Comparison of ENCODE assay signal across 14 cellular contexts in genomic region chr3:71030748-71031147, GRCh38.
DNase-seq lines count a peak whose midpoint lies in the region; ATAC-seq and TF ChIP-seq lines count a peak whose summit lies in the region.
"Had no signal": no experiment of that assay in that cellular context is flagged by ENCODE, and none has a peak within 500 bp of the region (broad histone marks: within the 10 kb centered on the region; RNA-seq: fewer than 3 reads in every experiment).

No MANE protein-coding gene starts in this region.

- H3K4me1 Mint-ChIP-seq in activated naive CD4-positive, alpha-beta T cell treated with anti-CD3 and anti-CD28 coated beads for 36 hours (ENCODE audit: low read depth): peaks cover 83% of the 10 kb centered on the region
- H3K4me1 Mint-ChIP-seq in activated naive CD4-positive, alpha-beta T cell treated with anti-CD3 and anti-CD28 coated beads, Interleukin-2, amount 10 ng/mL, durations not matched to agents 7 days and 5 days: peaks cover 57% of the 10 kb centered on the region
- peaks cover 41% of the 10 kb centered on the region for H3K4me1 Mint-ChIP-seq in T-helper 2 cell treated with Interferon-gamma antibody and Interleukin-4, amounts not matched to agents 5 μg/mL and 100 μg/mL, for 36 hours (ENCODE audit: low read depth)
- H3K4me1 Mint-ChIP-seq in stimulated activated naive CD8-positive, alpha-beta T cell treated with anti-CD3 and anti-CD28 coated beads, Interleukin-15, Interleukin-2, amounts not matched to agents 100 ng/mL and 50 ng/mL, for 24 hours (ENCODE audit: low read depth): peaks cover 92% of the 10 kb centered on the region

- H3K27ac Mint-ChIP-seq in activated naive CD4-positive, alpha-beta T cell treated with anti-CD3 and anti-CD28 coated beads for 36 hours: peak overlapping the region; percentile 80
- no peak overlapping the region for H3K27ac Mint-ChIP-seq in activated naive CD4-positive, alpha-beta T cell treated with anti-CD3 and anti-CD28 coated beads, Interleukin-2, amount 10 ng/mL, durations not matched to agents 7 days and 5 days
- H3K27ac Mint-ChIP-seq in T-helper 2 cell treated with Interferon-gamma antibody and Interleukin-4, amounts not matched to agents 5 μg/mL and 100 μg/mL, for 36 hours: peak overlapping the region; percentile 51
- peak overlapping the region; percentile 91 for H3K27ac Mint-ChIP-seq in stimulated activated naive CD8-positive, alpha-beta T cell treated with anti-CD3 and anti-CD28 coated beads, Interleukin-15, Interleukin-2, amounts not matched to agents 100 ng/mL and 50 ng/mL, for 24 hours
- H3K27ac Mint-ChIP-seq: activated CD8-positive, alpha-beta memory T cell treated with anti-CD3 and anti-CD28 coated beads, Interleukin-2, amount 10 ng/mL, durations not matched to agents 7 days and 5 days had no signal

- no peak overlapping the region for H3K4me3 Mint-ChIP-seq in activated naive CD4-positive, alpha-beta T cell treated with anti-CD3 and anti-CD28 coated beads for 36 hours
- H3K4me3 Mint-ChIP-seq in activated naive CD4-positive, alpha-beta T cell treated with anti-CD3 and anti-CD28 coated beads, Interleukin-2, amount 10 ng/mL, durations not matched to agents 7 days and 5 days: no peak overlapping the region
- H3K4me3 Mint-ChIP-seq in T-helper 2 cell treated with Interferon-gamma antibody and Interleukin-4, amounts not matched to agents 5 μg/mL and 100 μg/mL, for 36 hours: no peak overlapping the region
- peak overlapping the region; percentile 42 for H3K4me3 Mint-ChIP-seq in stimulated activated naive CD8-positive, alpha-beta T cell treated with anti-CD3 and anti-CD28 coated beads, Interleukin-15, Interleukin-2, amounts not matched to agents 100 ng/mL and 50 ng/mL, for 24 hours
- H3K4me3 Mint-ChIP-seq: activated CD8-positive, alpha-beta memory T cell treated with anti-CD3 and anti-CD28 coated beads, Interleukin-2, amount 10 ng/mL, durations not matched to agents 7 days and 5 days had no signal

- no peaks in the 10 kb centered on the region for H3K9me2 ChIP-seq in hepatocyte (replicated peaks; ENCODE audit: insufficient read depth)

- H3K4me2 ChIP-seq in hepatocyte: no peak overlapping the region

- H3K9me3 Mint-ChIP-seq in activated naive CD4-positive, alpha-beta T cell treated with anti-CD3 and anti-CD28 coated beads for 36 hours: no peaks in the 10 kb centered on the region
- no peaks in the 10 kb centered on the region for H3K9me3 Mint-ChIP-seq in activated naive CD4-positive, alpha-beta T cell treated with anti-CD3 and anti-CD28 coated beads, Interleukin-2, amount 10 ng/mL, durations not matched to agents 7 days and 5 days
- H3K9me3 Mint-ChIP-seq in T-helper 2 cell treated with Interferon-gamma antibody and Interleukin-4, amounts not matched to agents 5 μg/mL and 100 μg/mL, for 36 hours: no peaks in the 10 kb centered on the region
- H3K9me3 Mint-ChIP-seq in stimulated activated naive CD8-positive, alpha-beta T cell treated with anti-CD3 and anti-CD28 coated beads, Interleukin-15, Interleukin-2, amounts not matched to agents 100 ng/mL and 50 ng/mL, for 24 hours: no peaks in the 10 kb centered on the region

- no peaks in the 10 kb centered on the region for H3K9me3 ChIP-seq in hepatocyte (ENCODE audit: low read depth)

- H4K20me1 ChIP-seq in hepatocyte (ENCODE audit: insufficient read depth, poor library complexity, severe bottlenecking): peaks cover 6% of the 10 kb centered on the region

- peaks cover 86% of the 10 kb centered on the region for H3K79me2 ChIP-seq in hepatocyte

- H2AFZ ChIP-seq in hepatocyte: no peak overlapping the region

- CTCF ChIA-PET in activated naive CD4-positive, alpha-beta T cell treated with anti-CD3 and anti-CD28 coated beads for 36 hours (lab: Charles Lee): no interaction called here
- CTCF ChIA-PET in activated naive CD4-positive, alpha-beta T cell treated with anti-CD3 and anti-CD28 coated beads, Interleukin-2, amount 10 ng/mL, durations not matched to agents 7 days and 5 days (lab: Charles Lee): no interaction called here

- no peaks in the 10 kb centered on the region for H3K27me3 Mint-ChIP-seq in activated naive CD4-positive, alpha-beta T cell treated with anti-CD3 and anti-CD28 coated beads for 36 hours (ENCODE audit: low read depth)
- H3K27me3 Mint-ChIP-seq in activated naive CD4-positive, alpha-beta T cell treated with anti-CD3 and anti-CD28 coated beads, Interleukin-2, amount 10 ng/mL, durations not matched to agents 7 days and 5 days: no peaks in the 10 kb centered on the region
- H3K27me3 Mint-ChIP-seq in T-helper 2 cell treated with Interferon-gamma antibody and Interleukin-4, amounts not matched to agents 5 μg/mL and 100 μg/mL, for 36 hours (ENCODE audit: low read depth): no peaks in the 10 kb centered on the region
- H3K27me3 Mint-ChIP-seq in stimulated activated naive CD8-positive, alpha-beta T cell treated with anti-CD3 and anti-CD28 coated beads, Interleukin-15, Interleukin-2, amounts not matched to agents 100 ng/mL and 50 ng/mL, for 24 hours: no peaks in the 10 kb centered on the region
- H3K27me3 Mint-ChIP-seq: activated CD8-positive, alpha-beta memory T cell treated with anti-CD3 and anti-CD28 coated beads, Interleukin-2, amount 10 ng/mL, durations not matched to agents 7 days and 5 days had no signal

- peaks cover 38% of the 10 kb centered on the region for H3K36me3 Mint-ChIP-seq in activated naive CD4-positive, alpha-beta T cell treated with anti-CD3 and anti-CD28 coated beads for 36 hours (ENCODE audit: low read depth)
- peaks cover 66% of the 10 kb centered on the region for H3K36me3 Mint-ChIP-seq in activated naive CD4-positive, alpha-beta T cell treated with anti-CD3 and anti-CD28 coated beads, Interleukin-2, amount 10 ng/mL, durations not matched to agents 7 days and 5 days
- H3K36me3 Mint-ChIP-seq in T-helper 2 cell treated with Interferon-gamma antibody and Interleukin-4, amounts not matched to agents 5 μg/mL and 100 μg/mL, for 36 hours (ENCODE audit: low read depth): peaks cover 55% of the 10 kb centered on the region
- peaks cover 85% of the 10 kb centered on the region for H3K36me3 Mint-ChIP-seq in stimulated activated naive CD8-positive, alpha-beta T cell treated with anti-CD3 and anti-CD28 coated beads, Interleukin-15, Interleukin-2, amounts not matched to agents 100 ng/mL and 50 ng/mL, for 24 hours (ENCODE audit: low read depth)

- H3K27ac ChIP-seq in hepatocyte: peak overlapping the region; percentile 45

- 96% methylated on average over 5 of the region's 5 CpGs for WGBS in hepatocyte (ENCODE audit: low lambda C conversion rate, missing lambda C conversion rate)

- no peak overlapping the region for H3K4me3 ChIP-seq in hepatocyte

- H3K4me1 ChIP-seq in hepatocyte (ENCODE audit: insufficient read depth): peaks cover 11% of the 10 kb centered on the region

- DNase-seq in activated naive CD4-positive, alpha-beta T cell treated with anti-CD3 and anti-CD28 coated beads for 36 hours: no peak
- no peak for DNase-seq in activated naive CD4-positive, alpha-beta T cell treated with anti-CD3 and anti-CD28 coated beads, Interleukin-2, amount 10 ng/mL, durations not matched to agents 7 days and 5 days
- DNase-seq in T-helper 2 cell treated with Interferon-gamma antibody and Interleukin-4, amounts not matched to agents 5 μg/mL and 100 μg/mL, for 36 hours (ENCODE audit: low spot score): no peak
- DNase-seq in hepatocyte (ENCODE audit: low spot score) (no peak), NCI-H82 (lab: John Stamatoyannopoulos, UW) (no peak), iPS-NIHi7 (ENCODE audit: extremely low spot score) (no peak)
- DNase-seq: activated CD8-positive, alpha-beta memory T cell treated with anti-CD3 and anti-CD28 coated beads, Interleukin-2, amount 10 ng/mL, durations not matched to agents 7 days and 5 days; amniotic stem cell; hypothalamus; NCI-H1694; NCI-H510A; OCI-M1 had no signal

- no peaks in the 10 kb centered on the region for H3K36me3 ChIP-seq in hepatocyte (replicated peaks; ENCODE audit: insufficient read depth, low read depth)

- intact Hi-C loops in activated naive CD4-positive, alpha-beta T cell treated with anti-CD3 and anti-CD28 coated beads for 36 hours (cut with micrococcal nuclease): loop anchor here (1.0 kb wide), 1 partner anchor 9 kb away; no protein-coding TSS in a partner anchor

- no peak for TF ChIP-seq CTCF in hepatocyte (IDR thresholded peaks at IDR 0.05; ENCODE audit: poor library complexity)

- no peaks in the 10 kb centered on the region for H3K27me3 ChIP-seq in hepatocyte

- no peak for ATAC-seq in HG02571 (IDR thresholded peaks at IDR 0.05; ENCODE audit: unreplicated experiment)
- ATAC-seq: activated CD8-positive, alpha-beta memory T cell treated with anti-CD3 and anti-CD28 coated beads, Interleukin-2, amount 10 ng/mL, durations not matched to agents 7 days and 5 days had no signal
